7 cellular contexts compared by ENCODE assay signal in the genomic region with DNA sequence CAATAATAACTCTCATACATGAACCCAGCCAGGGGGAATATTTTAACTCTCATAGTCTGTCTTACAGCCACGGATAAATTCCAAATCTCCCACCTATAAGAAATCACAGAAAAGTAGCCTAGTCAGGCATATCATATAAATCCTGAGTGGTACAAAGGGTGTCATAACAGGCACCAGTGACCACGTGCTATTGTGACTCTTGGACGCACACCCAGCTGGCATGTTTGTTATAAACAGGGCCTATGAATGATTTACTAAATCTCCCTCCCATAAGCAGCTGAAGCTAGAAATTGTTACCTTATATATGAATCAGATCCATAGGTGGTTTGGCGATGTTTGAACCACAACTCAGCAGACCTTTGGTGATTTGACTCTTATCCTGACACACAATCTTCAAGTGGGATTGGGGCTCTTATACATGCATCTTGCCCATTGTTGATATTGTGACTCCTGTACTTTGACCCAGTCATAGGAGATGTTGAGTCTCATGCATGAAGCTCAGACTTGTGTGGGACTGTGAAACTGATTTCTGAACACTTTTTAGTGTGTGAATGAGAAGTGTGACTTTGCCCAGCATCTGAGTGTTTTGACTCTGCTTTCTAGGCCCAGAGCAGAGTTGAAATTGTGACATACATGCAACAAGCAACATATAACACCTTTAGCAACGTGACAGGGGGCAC. TPM values are rescaled to one million over a fixed set of nuclear protein-coding genes. Genes with fewer than 3 reads are reported as not detected.
"Had no signal": no experiment of that assay in that cellular context is flagged by ENCODE, and none has a peak within 500 bp of the region (broad histone marks: within the 10 kb centered on the region; RNA-seq: fewer than 3 reads in every experiment).

No MANE protein-coding gene starts in this region.

RNA-seq across cellular contexts. Expression of a gene that starts 12.9 kb away (rescaled TPM):
- total RNA-seq: GM23248, GM23338, H1, H4, H7, H9, HFFc6 had no signal
